In genomic region chr11:64239662-64240466, GRCh38 we compare ENCODE assay signal across 7 cellular contexts. TPM values are rescaled to one million over a fixed set of nuclear protein-coding genes. Genes with fewer than 3 reads are reported as not detected.
A peak's percentile ranks its signal among the peaks of the same experiment; 100 is the strongest.
DNase-seq lines count a peak whose midpoint lies in the region; ATAC-seq and TF ChIP-seq lines count a peak whose summit lies in the region.

No MANE protein-coding gene starts in this region.

- TF ChIP-seq CTCF in astrocyte of the cerebellum (IDR thresholded peaks at IDR 0.05; ENCODE audit: low read depth, low read length, missing control alignments) = no peak

- peak overlapping the region; percentile 83 for H3K4me2 ChIP-seq in mesendoderm (ENCODE audit: low read length)

- H4K8ac ChIP-seq in mesendoderm (ENCODE audit: low read depth, low read length) = no peak overlapping the region

- H3K4ac ChIP-seq in mesendoderm (ENCODE audit: low read depth, low read length) = no peak overlapping the region

- H3K18ac ChIP-seq in mesendoderm (ENCODE audit: low read length) = no peak overlapping the region

- H3K4me1 ChIP-seq in mesendoderm (ENCODE audit: control insufficient read depth, low read depth, low read length) = peaks cover 6% of the 10 kb centered on the region

- H3K27me3 ChIP-seq in mesendoderm (ENCODE audit: insufficient read depth, low read length, poor library complexity) = no peaks in the 10 kb centered on the region

- in situ Hi-C loops in astrocyte of the cerebellum (cut with HindIII; ENCODE audit: low sequenced_read_pairs) = no loop called here

- no peak overlapping the region for H3K27ac ChIP-seq in mesendoderm (ENCODE audit: low read depth, low read length)

- H3K36me3 ChIP-seq in mesendoderm (ENCODE audit: control insufficient read depth, insufficient read depth, low read length) = peaks cover 1% of the 10 kb centered on the region

- H3K56ac ChIP-seq in mesendoderm (ENCODE audit: low read length) = peak overlapping the region; percentile 97

- peak overlapping the region; percentile 6 for H2BK120ac ChIP-seq in mesendoderm (ENCODE audit: low read depth, low read length)

- no peak overlapping the region for H3K23ac ChIP-seq in mesendoderm (ENCODE audit: low read length)

- H3K79me1 ChIP-seq in mesendoderm (ENCODE audit: low read length) = peaks cover 7% of the 10 kb centered on the region

- H4K5ac ChIP-seq in mesendoderm (ENCODE audit: low read length) = no peak overlapping the region

- H3K79me2 ChIP-seq in mesendoderm (ENCODE audit: control insufficient read depth, insufficient read depth, low read length) = peaks cover 8% of the 10 kb centered on the region

- H2AK5ac ChIP-seq in mesendoderm (ENCODE audit: low read length) = peak overlapping the region; percentile 90

- no peak for DNase-seq in Jurkat, Clone E6-1 (ENCODE audit: low read depth, low spot score)
- no peak for DNase-seq in astrocyte of the cerebellum (ENCODE audit: low read depth)
- DNase-seq in mesendoderm = no peak
- no peak for DNase-seq in cerebellum (ENCODE audit: low spot score)
- no peak for DNase-seq in activated CD4-positive, CD25-positive, alpha-beta regulatory T cell treated with anti-CD3 and anti-CD28 coated beads, Interleukin-2, amount 50 U/mL, for 72 hours

- no peak overlapping the region for H2BK5ac ChIP-seq in mesendoderm (ENCODE audit: low read length)

- H3K9ac ChIP-seq in mesendoderm (ENCODE audit: low read length) = peak overlapping the region; percentile 96

- no CpG with 5 or more reads among the region's 12 CpGs for WGBS in mesendoderm (ENCODE audit: extremely low coverage, insufficient coverage, low lambda C conversion rate)

- H2BK15ac ChIP-seq in mesendoderm (replicated peaks; ENCODE audit: low read depth) = no peak overlapping the region

- ATAC-seq in GM18517 (IDR thresholded peaks at IDR 0.05; ENCODE audit: unreplicated experiment) = peak; percentile 18
- no peak for ATAC-seq in activated CD4-positive, CD25-positive, alpha-beta regulatory T cell treated with anti-CD3 and anti-CD28 coated beads, Interleukin-2, amount 50 U/mL, for 24 hours

- peak overlapping the region; percentile 66 for H3K4me3 ChIP-seq in Jurkat, Clone E6-1 (ENCODE audit: low read length)
- H3K4me3 ChIP-seq in astrocyte of the cerebellum (ENCODE audit: low read depth, low read length) (peak overlapping the region; percentile 92), mesendoderm (ENCODE audit: low read length) (no peak overlapping the region)

RNA-seq across cellular contexts. Expression of gene FKBP2, which starts 1.0 kb away (rescaled TPM):
- 113 TPM for polyA plus RNA-seq in Jurkat, Clone E6-1 (2012; ENCODE audit: insufficient read depth, insufficient read length)
- 47.8 TPM for polyA plus RNA-seq in mesendoderm (2013, experiment 1 of 2)
- polyA plus RNA-seq in mesendoderm (2013, experiment 2 of 2) = 45.9 TPM
- total RNA-seq in cerebellum = 11.7 TPM

RNA-seq across cellular contexts. Expression of gene VEGFB, which starts 5.5 kb away (rescaled TPM):
- 119 TPM for polyA plus RNA-seq in Jurkat, Clone E6-1 (2012; ENCODE audit: insufficient read depth, insufficient read length)
- 14.3 TPM for polyA plus RNA-seq in mesendoderm (2013, experiment 1 of 2)
- polyA plus RNA-seq in mesendoderm (2013, experiment 2 of 2) = 15.5 TPM
- 14.2 TPM for total RNA-seq in cerebellum

RNA-seq across cellular contexts. Expression of gene PPP1R14B, which starts 6.9 kb away (rescaled TPM):
- 339 TPM for polyA plus RNA-seq in Jurkat, Clone E6-1 (2012; ENCODE audit: insufficient read depth, insufficient read length)
- polyA plus RNA-seq in mesendoderm (2013, experiment 1 of 2) = 546 TPM
- 550 TPM for polyA plus RNA-seq in mesendoderm (2013, experiment 2 of 2)
- 48.4 TPM for total RNA-seq in cerebellum

RNA-seq across cellular contexts. Expression of gene DNAJC4, which starts 9.5 kb away (rescaled TPM):
- polyA plus RNA-seq in Jurkat, Clone E6-1 (2012; ENCODE audit: insufficient read depth, insufficient read length) = 45.4 TPM
- 10.4 TPM for polyA plus RNA-seq in mesendoderm (2013, experiment 1 of 2)
- polyA plus RNA-seq in mesendoderm (2013, experiment 2 of 2) = 11.5 TPM
- total RNA-seq in cerebellum = 15.7 TPM

RNA-seq across cellular contexts. Expression of gene PLCB3, which starts 11.5 kb away (rescaled TPM):
- 13.5 TPM for polyA plus RNA-seq in Jurkat, Clone E6-1 (2012; ENCODE audit: insufficient read depth, insufficient read length)
- 39.7 TPM for polyA plus RNA-seq in mesendoderm (2013, experiment 1 of 2)
- polyA plus RNA-seq in mesendoderm (2013, experiment 2 of 2) = 40.7 TPM
- 9.2 TPM for total RNA-seq in cerebellum
